23 cellular contexts compared by ENCODE assay signal in the genomic region with DNA sequence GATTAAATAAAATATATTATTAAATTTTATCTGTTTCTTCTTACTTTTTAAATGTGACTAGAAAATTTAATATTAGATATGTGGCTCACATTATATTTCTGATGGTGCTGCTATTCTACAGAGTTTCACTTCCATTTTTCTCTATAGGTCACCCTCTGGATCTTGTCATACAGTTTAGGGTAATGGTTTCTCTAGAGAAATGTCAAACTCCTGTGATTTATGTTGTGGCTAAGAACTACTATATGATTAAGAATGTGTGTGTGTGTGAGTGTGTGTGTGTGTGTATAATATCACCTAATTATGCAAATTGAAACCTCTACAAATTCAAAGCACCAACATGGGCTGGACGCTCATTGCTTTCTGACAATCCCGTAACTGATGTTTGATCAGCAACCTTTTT.
"Had no signal": no experiment of that assay in that cellular context is flagged by ENCODE, and none has a peak within 500 bp of the region (broad histone marks: within the 10 kb centered on the region; RNA-seq: fewer than 3 reads in every experiment).

No MANE protein-coding gene starts in this region.

- H3K4me3 ChIP-seq: breast epithelium, colonic mucosa, K562 had no signal

- H3K36me3 ChIP-seq: breast epithelium, colonic mucosa, WERI-Rb-1 had no signal

- ATAC-seq: activated CD4-positive, alpha-beta T cell treated with anti-CD3 and anti-CD28 coated beads for 36 hours; activated CD8-positive, alpha-beta T cell treated with anti-CD3 and anti-CD28 coated beads for 36 hours; K562; T-helper 17 cell had no signal

- H3K27me3 Mint-ChIP-seq: activated CD4-positive, alpha-beta T cell treated with anti-CD3 and anti-CD28 coated beads for 36 hours; activated CD8-positive, alpha-beta T cell treated with anti-CD3 and anti-CD28 coated beads for 36 hours; activated naive CD4-positive, alpha-beta T cell treated with anti-CD3 and anti-CD28 coated beads, Interleukin-2, amount 50 U/mL, for 24 hours; T-helper 17 cell had no signal

- H3K27me3 ChIP-seq: breast epithelium, colonic mucosa had no signal

- H3K9me3 ChIP-seq: breast epithelium, colonic mucosa had no signal

- DNase-seq: activated CD4-positive, alpha-beta T cell treated with anti-CD3 and anti-CD28 coated beads for 36 hours; activated CD4-positive, alpha-beta T cell treated with anti-CD3 and anti-CD28 coated beads, Interleukin-2, amount 50 U/mL, for 1 hour; activated CD8-positive, alpha-beta memory T cell treated with anti-CD3 and anti-CD28 coated beads, Interleukin-2, amount 50 U/mL, for 4 hours; activated CD8-positive, alpha-beta T cell treated with anti-CD3 and anti-CD28 coated beads for 36 hours; activated naive CD4-positive, alpha-beta T cell; activated T-cell treated with anti-CD3 and anti-CD28 coated beads, Interleukin-2, amount 50 U/mL, for 1 hour; aorta; caudate nucleus; colonic mucosa; Kasumi-1; NCI-H1105; NCI-H1436 treated with DMSO at 0.1 percent for 48 hours; NCI-H2029; NCI-H2107; NCI-H2171 treated with DMSO at 0.1 percent for 48 hours; NCI-H345; NCI-H510A; SIG-M5; T-helper 17 cell; WERI-Rb-1 had no signal

- H3K27ac Mint-ChIP-seq: activated CD4-positive, alpha-beta T cell treated with anti-CD3 and anti-CD28 coated beads for 36 hours; activated CD8-positive, alpha-beta T cell treated with anti-CD3 and anti-CD28 coated beads for 36 hours; activated naive CD4-positive, alpha-beta T cell treated with anti-CD3 and anti-CD28 coated beads, Interleukin-2, amount 50 U/mL, for 24 hours; T-helper 17 cell had no signal

- H3K4me3 Mint-ChIP-seq: activated CD4-positive, alpha-beta T cell treated with anti-CD3 and anti-CD28 coated beads for 36 hours; activated CD8-positive, alpha-beta T cell treated with anti-CD3 and anti-CD28 coated beads for 36 hours; activated naive CD4-positive, alpha-beta T cell treated with anti-CD3 and anti-CD28 coated beads, Interleukin-2, amount 50 U/mL, for 24 hours; T-helper 17 cell had no signal

- H3K27ac ChIP-seq: breast epithelium, colonic mucosa, WERI-Rb-1 had no signal

- H3K4me1 ChIP-seq: breast epithelium, colonic mucosa had no signal

- H3K36me3 Mint-ChIP-seq: activated naive CD4-positive, alpha-beta T cell treated with anti-CD3 and anti-CD28 coated beads, Interleukin-2, amount 50 U/mL, for 24 hours had no signal

- H3K9me3 Mint-ChIP-seq: activated CD8-positive, alpha-beta T cell treated with anti-CD3 and anti-CD28 coated beads for 36 hours had no signal

- FAIRE-seq: K562 had no signal

- H3K4me1 Mint-ChIP-seq: activated CD4-positive, alpha-beta T cell treated with anti-CD3 and anti-CD28 coated beads for 36 hours; activated naive CD4-positive, alpha-beta T cell treated with anti-CD3 and anti-CD28 coated beads, Interleukin-2, amount 50 U/mL, for 24 hours; T-helper 17 cell had no signal
